8 cellular contexts compared by ENCODE assay signal in genomic region chr2:54672587-54673456, GRCh38. TPM values are rescaled to one million over a fixed set of nuclear protein-coding genes. Genes with fewer than 3 reads are reported as not detected.
DNase-seq lines count a peak whose midpoint lies in the region; ATAC-seq, FAIRE-seq and TF ChIP-seq lines count a peak whose summit lies in the region.

No MANE protein-coding gene starts in this region.

- DNase-seq in breast epithelium (ENCODE audit: low spot score in 2 of 2) (no peak), H4 (ENCODE audit: low spot score) (no peak), T1000 (lab: John Stamatoyannopoulos, UW) (no peak), GM12892 (ENCODE audit: insufficient read length) (no peak), putamen (ENCODE audit: low spot score) (no peak)

- H3K36me3 ChIP-seq in breast epithelium (no peaks in the 10 kb centered on the region), mucosa of rectum (ENCODE audit: control insufficient read depth in 2 of 2, insufficient read depth in 2 of 2, low read length in 2 of 2) (peaks cover 24 to 31% of the 10 kb centered on the region in 2 donors)

- H3K9ac ChIP-seq in mucosa of rectum (ENCODE audit: low read depth in 1 of 2, low read length in 2 of 2) = peak overlapping the region; percentile 1 to 71

- ATAC-seq in GM19395 (IDR thresholded peaks at IDR 0.05; ENCODE audit: unreplicated experiment) (peak; percentile 67), HG03175 (IDR thresholded peaks at IDR 0.05; ENCODE audit: unreplicated experiment) (peak; percentile 70)

- peak overlapping the region; percentile 92 to 93 for H3K27ac ChIP-seq in breast epithelium
- peak overlapping the region; percentile 77 to 84 for H3K27ac ChIP-seq in mucosa of rectum (ENCODE audit: low read depth in 2 of 2, low read length in 2 of 2)

- intact Hi-C loops in breast epithelium (cut with DNase I; ENCODE audit: low total_unique reads) = no loop called here

- FAIRE-seq in GM12892 (lab: Jason Lieb, UNC) = no peak

- H3K9me3 ChIP-seq in breast epithelium = no peaks in the 10 kb centered on the region
- no peaks in the 10 kb centered on the region for H3K9me3 ChIP-seq in mucosa of rectum (ENCODE audit: control insufficient read depth in 2 of 2, low read length in 2 of 2)

- TF ChIP-seq CTCF in breast epithelium (IDR thresholded peaks at IDR 0.05) = no peak

- peaks cover 4 to 22% of the 10 kb centered on the region in 2 donors for H3K4me1 ChIP-seq in breast epithelium
- peaks cover 11 to 12% of the 10 kb centered on the region in 2 donors for H3K4me1 ChIP-seq in mucosa of rectum (ENCODE audit: control insufficient read depth in 2 of 2, insufficient read depth in 2 of 2, low read length in 2 of 2)

- H3K27me3 ChIP-seq in breast epithelium = no peaks in the 10 kb centered on the region
- no peaks in the 10 kb centered on the region for H3K27me3 ChIP-seq in mucosa of rectum (ENCODE audit: control insufficient read depth in 2 of 2, insufficient read depth in 2 of 2, low read length in 2 of 2)

- H3K4me3 ChIP-seq in breast epithelium = peak overlapping the region; percentile 4 to 32 (median 27)
- H3K4me3 ChIP-seq in mucosa of rectum (ENCODE audit: low read length in 2 of 2) = peak overlapping the region; percentile 40 to 56

- TF ChIP-seq POLR2A in breast epithelium (IDR thresholded peaks at IDR 0.05) = no peak
- no peak for TF ChIP-seq POLR2A in GM12892 (IDR thresholded peaks at IDR 0.05; ENCODE audit: low read depth, low read length)

RNA-seq across cellular contexts. Expression of gene EML6, which starts 50.6 kb away (rescaled TPM):
- total RNA-seq in breast epithelium = 1 to 10 TPM; 1.9 to 5.9 (median 2.3) TPM
- total RNA-seq in H4 (2014; rRNA removed; shearing (Covaris generic)) = 2.4 and 2.9 TPM in 2 replicates
- polyA plus RNA-seq in GM12892 (2012; ENCODE audit: missing spikeins) = 0.34 TPM
